In genomic region chr18:59540819-59541218, GRCh38 we compare ENCODE assay signal across 26 cellular contexts.
DNase-seq lines count a peak whose midpoint lies in the region; ATAC-seq and TF ChIP-seq lines count a peak whose summit lies in the region.
"Had no signal": no experiment of that assay in that cellular context is flagged by ENCODE, and none has a peak within 500 bp of the region (broad histone marks: within the 10 kb centered on the region; RNA-seq: fewer than 3 reads in every experiment).

No MANE protein-coding gene starts in this region.

- H3K4me3 ChIP-seq in gastrocnemius medialis = no peak overlapping the region
- H3K4me3 ChIP-seq: skin epidermis, thoracic aorta had no signal

- H3K9me3 ChIP-seq in gastrocnemius medialis = no peaks in the 10 kb centered on the region
- H3K9me3 ChIP-seq: thoracic aorta had no signal

- H3K4me1 ChIP-seq in gastrocnemius medialis = no peaks in the 10 kb centered on the region

- no peak for TF ChIP-seq POLR2A in gastrocnemius medialis (IDR thresholded peaks at IDR 0.05)

- in situ Hi-C loops in gastrocnemius medialis (cut with MboI; ENCODE audit: low sequenced_read_pairs in 4 of 4) = no loop called here

- no peak for TF ChIP-seq CTCF in gastrocnemius medialis (IDR thresholded peaks at IDR 0.05 in 4 of 5, conservative IDR thresholded peaks at IDR 0.05 in 1 of 5)

- peak; percentile 42 to 53 for ATAC-seq in gastrocnemius medialis
- no peak for ATAC-seq in GM21619 (IDR thresholded peaks at IDR 0.05; ENCODE audit: unreplicated experiment)
- ATAC-seq: activated T-cell treated with anti-CD3 and anti-CD28 coated beads, Interleukin-2, amount 50 U/mL, for 72 hours; esophagus mucosa; left ventricle myocardium superior; stimulated activated effector memory CD8-positive, alpha-beta T cell treated with anti-CD3 and anti-CD28 coated beads, Interleukin-12 subunit alpha, Interleukin-12 subunit beta, amount 100 ng/mL, for 72 hours had no signal

- no peak overlapping the region for H3K27ac ChIP-seq in gastrocnemius medialis
- H3K27ac ChIP-seq: skin epidermis, thoracic aorta had no signal

- peak; percentile 49 for DNase-seq in GM03348 (ENCODE audit: low spot score)
- DNase-seq in NCI-H774 (lab: John Stamatoyannopoulos, UW) = peak; percentile 18
- peak; percentile 86 for DNase-seq in fibroblast of peridontal ligament (ENCODE audit: extremely low read depth)
- no peak for DNase-seq in gastrocnemius medialis
- DNase-seq in cerebellar nuclear complex (lab: John Stamatoyannopoulos, UW) = no peak
- no peak for DNase-seq in DMS 273 treated with DMSO at 0.1 percent for 48 hours (lab: John Stamatoyannopoulos, UW)
- DNase-seq: activated CD4-positive, alpha-beta T cell treated with anti-CD3 and anti-CD28 coated beads for 48 hours; activated naive CD4-positive, alpha-beta T cell treated with anti-CD3 and anti-CD28 coated beads for 36 hours; activated T-cell treated with anti-CD3 and anti-CD28 coated beads, Interleukin-2, amount 50 U/mL, for 72 hours; anterior cingulate cortex; CD8-positive, alpha-beta memory T cell; DMS79 treated with DMSO at 0.1 percent for 48 hours; effector CD4-positive, alpha-beta T cell; GOT3; immature natural killer cell; Kasumi-1; left ventricle myocardium superior; NCI-H1048; NCI-H187; posterior cingulate gyrus; stimulated activated CD4-positive, alpha-beta T cell treated with anti-CD3 and anti-CD28 coated beads, Interleukin-1b, Interleukin-23, amount 100 ng/mL, for 48 hours had no signal

- H3K36me3 ChIP-seq in gastrocnemius medialis = no peaks in the 10 kb centered on the region
- H3K36me3 ChIP-seq: thoracic aorta had no signal

- no peaks in the 10 kb centered on the region for H3K27me3 ChIP-seq in gastrocnemius medialis

- intact Hi-C loops in gastrocnemius medialis (cut with DNase I; ENCODE audit: low total_unique reads) = no loop called here

Comparison
In these comparisons a context has a peak if more than half of its experiments do, and no peak if none do; other contexts are left out.
1. DNase-seq: peak in GM03348 (single experiment), NCI-H774 (single experiment) and fibroblast of peridontal ligament (single experiment); none in gastrocnemius medialis (0 of 2), cerebellar nuclear complex (0 of 2) and DMS 273 treated with DMSO at 0.1 percent for 48 hours (single experiment).